1 cellular context compared by ENCODE assay signal in genomic region chr7:14376711-14377110, GRCh38.
TF ChIP-seq lines count a peak whose summit lies in the region.

No MANE protein-coding gene starts in this region.

TF ChIP-seq in GM23338, 12 proteins besides CTCF, POLR2A, EP300 and RAD21 (continued from another document):
- no peak for TF ChIP-seq ZNF462 (CRISPR knock-in tag; IDR thresholded peaks at IDR 0.05)
- TF ChIP-seq REST (IDR thresholded peaks at IDR 0.05; ENCODE audit: unreplicated experiment): no peak
- TF ChIP-seq ETS1 (IDR thresholded peaks at IDR 0.05): no peak
- no peak for TF ChIP-seq CREB1 (CRISPR knock-in tag; IDR thresholded peaks at IDR 0.05; ENCODE audit: low read depth)
- no peak for TF ChIP-seq NANOG (IDR thresholded peaks at IDR 0.05; ENCODE audit: borderline replicate concordance)
- TF ChIP-seq ZNF331 (CRISPR knock-in tag; IDR thresholded peaks at IDR 0.05; ENCODE audit: low read depth): no peak
- no peak for TF ChIP-seq POLR2AphosphoS5 (IDR thresholded peaks at IDR 0.05; ENCODE audit: low read depth)
